Comparison of ENCODE assay signal across 27 cellular contexts in the genomic region with DNA sequence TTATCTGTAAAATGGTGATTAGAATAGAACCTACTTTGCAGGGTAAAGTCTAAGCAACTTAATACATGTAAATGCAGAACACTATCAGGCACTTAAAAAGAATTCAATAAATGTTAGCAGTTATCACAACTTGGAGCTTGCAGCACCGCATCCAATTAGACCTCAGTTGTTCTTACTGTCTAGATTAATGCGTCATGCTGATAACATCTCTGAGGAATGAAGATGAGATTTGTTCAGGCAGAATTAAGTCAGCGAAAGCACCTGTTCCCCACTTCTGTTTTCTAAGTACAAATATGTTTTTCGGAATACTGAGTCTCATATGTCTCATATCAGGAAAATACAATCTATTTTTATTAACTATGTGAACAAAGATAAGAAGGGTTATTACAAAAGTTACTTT.
"Had no signal": no experiment of that assay in that cellular context is flagged by ENCODE, and none has a peak within 500 bp of the region (broad histone marks: within the 10 kb centered on the region; RNA-seq: fewer than 3 reads in every experiment).

No MANE protein-coding gene starts in this region.

- H3K36me3 Mint-ChIP-seq: activated naive CD4-positive, alpha-beta T cell treated with anti-CD3 and anti-CD28 coated beads, Interleukin-2, amount 10 ng/mL, durations not matched to agents 7 days and 5 days; activated naive CD8-positive, alpha-beta T cell had no signal

- H3K9me3 ChIP-seq: MG63 had no signal

- H3K27ac Mint-ChIP-seq: activated CD4-positive, alpha-beta T cell treated with anti-CD3 and anti-CD28 coated beads, Interleukin-2, amount 10 ng/mL, durations not matched to agents 24 days and 14 days; activated CD8-positive, alpha-beta T cell treated with anti-CD3 and anti-CD28 coated beads for 36 hours; activated naive CD4-positive, alpha-beta T cell treated with anti-CD3 and anti-CD28 coated beads, Interleukin-2, amount 10 ng/mL, durations not matched to agents 7 days and 5 days; activated naive CD8-positive, alpha-beta T cell had no signal

- H3K9me3 Mint-ChIP-seq: activated CD4-positive, alpha-beta T cell treated with anti-CD3 and anti-CD28 coated beads, Interleukin-2, amount 10 ng/mL, durations not matched to agents 24 days and 14 days; activated CD8-positive, alpha-beta T cell treated with anti-CD3 and anti-CD28 coated beads for 36 hours; activated naive CD4-positive, alpha-beta T cell treated with anti-CD3 and anti-CD28 coated beads, Interleukin-2, amount 10 ng/mL, durations not matched to agents 7 days and 5 days had no signal

- H3K27me3 Mint-ChIP-seq: activated CD8-positive, alpha-beta T cell treated with anti-CD3 and anti-CD28 coated beads for 36 hours; activated naive CD4-positive, alpha-beta T cell treated with anti-CD3 and anti-CD28 coated beads, Interleukin-2, amount 10 ng/mL, durations not matched to agents 7 days and 5 days; activated naive CD8-positive, alpha-beta T cell had no signal

- H3K4me3 Mint-ChIP-seq: activated CD4-positive, alpha-beta T cell treated with anti-CD3 and anti-CD28 coated beads, Interleukin-2, amount 10 ng/mL, durations not matched to agents 24 days and 14 days; activated CD8-positive, alpha-beta T cell treated with anti-CD3 and anti-CD28 coated beads for 36 hours; activated naive CD4-positive, alpha-beta T cell treated with anti-CD3 and anti-CD28 coated beads, Interleukin-2, amount 10 ng/mL, durations not matched to agents 7 days and 5 days; activated naive CD8-positive, alpha-beta T cell had no signal

- H3K36me3 ChIP-seq: brain microvascular endothelial cell, MG63, WERI-Rb-1 had no signal

- DNase-seq: activated CD4-positive, alpha-beta T cell treated with anti-CD3 and anti-CD28 coated beads, Interleukin-2, amount 10 ng/mL, durations not matched to agents 24 days and 14 days; activated CD4-positive, alpha-beta T cell treated with anti-CD3 and anti-CD28 coated beads, Interleukin-2, amount 50 U/mL, for 4 hours; activated CD8-positive, alpha-beta T cell treated with anti-CD3 and anti-CD28 coated beads for 36 hours; activated naive CD4-positive, alpha-beta T cell treated with anti-CD3 and anti-CD28 coated beads, Interleukin-2, amount 10 ng/mL, durations not matched to agents 7 days and 5 days; activated T-cell treated with anti-CD3 and anti-CD28 coated beads, Interleukin-2, amount 50 U/mL, for 1 hour; amniotic stem cell; aorta; brain microvascular endothelial cell; central memory CD4-positive, alpha-beta T cell; Karpas-422; KBM-7; MG63; NCI-H1092; NCI-H1436 treated with DMSO at 0.1 percent for 48 hours; NCI-H1694 treated with DMSO at 0.1 percent for 48 hours; NCI-H2029; NCI-H2227 treated with DMSO at 0.1 percent for 48 hours; NCI-H446; NCI-H524; NCI-H69; PC-9; SIG-M5; T1000; WERI-Rb-1 had no signal

- ATAC-seq: activated CD8-positive, alpha-beta T cell treated with anti-CD3 and anti-CD28 coated beads for 36 hours; Right ventricle myocardium inferior had no signal

- H3K27ac ChIP-seq: brain microvascular endothelial cell, PC-9, RWPE1, WERI-Rb-1 had no signal

- H3K4me3 ChIP-seq: MG63, PC-9 had no signal

- H3K27me3 ChIP-seq: brain microvascular endothelial cell, MG63 had no signal
